19 cellular contexts compared by ENCODE assay signal in genomic region chr2:108919571-108920373, GRCh38.
"Had no signal": no experiment of that assay in that cellular context is flagged by ENCODE, and none has a peak within 500 bp of the region (broad histone marks: within the 10 kb centered on the region; RNA-seq: fewer than 3 reads in every experiment).

No MANE protein-coding gene starts in this region.

- H3K4me3 Mint-ChIP-seq: activated CD4-positive, alpha-beta T cell treated with anti-CD3 and anti-CD28 coated beads, Interleukin-2, amount 10 ng/mL, durations not matched to agents 7 days and 5 days; activated CD8-positive, alpha-beta T cell treated with anti-CD3 and anti-CD28 coated beads, Interleukin-2, amount 10 ng/mL, durations not matched to agents 7 days and 5 days; activated naive CD8-positive, alpha-beta T cell; mesothelial cell of epicardium; natural killer cell treated with Interleukin-12 subunit alpha and Interleukin-12 subunit beta and Interleukin-15 and Interleukin-18, amount 100 ng/mL, for 72 hours; stimulated activated naive CD8-positive, alpha-beta T cell treated with anti-CD3 and anti-CD28 coated beads, Interleukin-15, amount 100 ng/mL, for 72 hours had no signal

- DNase-seq: activated CD4-positive, alpha-beta T cell treated with anti-CD3 and anti-CD28 coated beads, Interleukin-2, amount 10 ng/mL, durations not matched to agents 7 days and 5 days; activated CD8-positive, alpha-beta T cell treated with anti-CD3 and anti-CD28 coated beads, Interleukin-2, amount 10 ng/mL, durations not matched to agents 7 days and 5 days; activated gamma-delta T cell; activated T-cell treated with anti-CD3 and anti-CD28 coated beads, Interleukin-2, amount 50 U/mL, for 48 hours; erythroblast; foreskin melanocyte; glutamatergic neuron; hippocampal formation; lower lobe of right lung; occipital lobe; retina; stimulated activated CD4-positive, alpha-beta T cell treated with anti-CD3 and anti-CD28 coated beads, Interleukin-4, amount 100 ng/mL, for 1 hour; stimulated activated naive CD8-positive, alpha-beta T cell treated with anti-CD3 and anti-CD28 coated beads, Interleukin-15, amount 100 ng/mL, for 72 hours had no signal

- H3K4me3 ChIP-seq: lower lobe of right lung had no signal

- H3K27ac ChIP-seq: lower lobe of right lung had no signal

- H3K36me3 Mint-ChIP-seq: activated naive CD8-positive, alpha-beta T cell; mesothelial cell of epicardium; natural killer cell treated with Interleukin-12 subunit alpha and Interleukin-12 subunit beta and Interleukin-15 and Interleukin-18, amount 100 ng/mL, for 72 hours had no signal

- H3K36me3 ChIP-seq: lower lobe of right lung had no signal

- H3K9me3 ChIP-seq: lower lobe of right lung had no signal

- H3K27me3 Mint-ChIP-seq: activated CD4-positive, alpha-beta T cell treated with anti-CD3 and anti-CD28 coated beads, Interleukin-2, amount 10 ng/mL, durations not matched to agents 7 days and 5 days; activated naive CD8-positive, alpha-beta T cell; natural killer cell treated with Interleukin-12 subunit alpha and Interleukin-12 subunit beta and Interleukin-15 and Interleukin-18, amount 100 ng/mL, for 72 hours; stimulated activated naive CD8-positive, alpha-beta T cell treated with anti-CD3 and anti-CD28 coated beads, Interleukin-15, amount 100 ng/mL, for 72 hours had no signal

- H3K4me1 Mint-ChIP-seq: activated CD4-positive, alpha-beta T cell treated with anti-CD3 and anti-CD28 coated beads, Interleukin-2, amount 10 ng/mL, durations not matched to agents 7 days and 5 days had no signal

- FAIRE-seq: endometrium, islet of Langerhans had no signal

- H3K27ac Mint-ChIP-seq: activated CD4-positive, alpha-beta T cell treated with anti-CD3 and anti-CD28 coated beads, Interleukin-2, amount 10 ng/mL, durations not matched to agents 7 days and 5 days; activated CD8-positive, alpha-beta T cell treated with anti-CD3 and anti-CD28 coated beads, Interleukin-2, amount 10 ng/mL, durations not matched to agents 7 days and 5 days; activated naive CD8-positive, alpha-beta T cell; mesothelial cell of epicardium; natural killer cell treated with Interleukin-12 subunit alpha and Interleukin-12 subunit beta and Interleukin-15 and Interleukin-18, amount 100 ng/mL, for 72 hours; stimulated activated naive CD8-positive, alpha-beta T cell treated with anti-CD3 and anti-CD28 coated beads, Interleukin-15, amount 100 ng/mL, for 72 hours had no signal

- ATAC-seq: activated CD4-positive, CD25-positive, alpha-beta regulatory T cell treated with anti-CD3 and anti-CD28 coated beads, Interleukin-2, amount 50 U/mL, for 24 hours; activated CD8-positive, alpha-beta T cell treated with anti-CD3 and anti-CD28 coated beads, Interleukin-2, amount 10 ng/mL, durations not matched to agents 7 days and 5 days; lower lobe of right lung; natural killer cell treated with Interleukin-12 subunit alpha and Interleukin-12 subunit beta and Interleukin-15 and Interleukin-18, amount 100 ng/mL, for 72 hours; stimulated activated naive CD8-positive, alpha-beta T cell treated with anti-CD3 and anti-CD28 coated beads, Interleukin-15, amount 100 ng/mL, for 72 hours had no signal

- H3K4me1 ChIP-seq: lower lobe of right lung had no signal

- H3K9me3 Mint-ChIP-seq: activated CD4-positive, alpha-beta T cell treated with anti-CD3 and anti-CD28 coated beads, Interleukin-2, amount 10 ng/mL, durations not matched to agents 7 days and 5 days; mesothelial cell of epicardium; natural killer cell treated with Interleukin-12 subunit alpha and Interleukin-12 subunit beta and Interleukin-15 and Interleukin-18, amount 100 ng/mL, for 72 hours; stimulated activated naive CD8-positive, alpha-beta T cell treated with anti-CD3 and anti-CD28 coated beads, Interleukin-15, amount 100 ng/mL, for 72 hours had no signal
